In genomic region chr13:95136638-95137037, GRCh38 we compare ENCODE assay signal across 20 cellular contexts.
DNase-seq lines count a peak whose midpoint lies in the region; ATAC-seq and TF ChIP-seq lines count a peak whose summit lies in the region.
"Had no signal": no experiment of that assay in that cellular context is flagged by ENCODE, and none has a peak within 500 bp of the region (broad histone marks: within the 10 kb centered on the region; RNA-seq: fewer than 3 reads in every experiment).

No MANE protein-coding gene starts in this region.

- TF ChIP-seq CTCF in C4-2B (conservative IDR thresholded peaks at IDR 0.05) (no peak), HEK293 (tag by site-specific recombination; IDR thresholded peaks at IDR 0.05) (no peak), VCaP (conservative IDR thresholded peaks at IDR 0.05) (no peak), foreskin fibroblast (IDR thresholded peaks at IDR 0.05; ENCODE audit: low read depth, low read length) (no peak)

- no peak for DNase-seq in stimulated activated naive CD8-positive, alpha-beta T cell treated with anti-CD3 and anti-CD28 coated beads, Interleukin-15, Interleukin-2, amounts not matched to agents 100 U/mL and 50 U/mL, for 24 hours
- DNase-seq in NK-92 treated with Interleukin-12 subunit alpha and Interleukin-12 subunit beta, amount 100 ng/mL, for 24 hours (lab: John Stamatoyannopoulos, UW): no peak
- DNase-seq in cerebellar cortex (ENCODE audit: low spot score) (no peak), foreskin fibroblast (no peak)
- DNase-seq: activated naive CD4-positive, alpha-beta T cell treated with anti-CD3 and anti-CD28 coated beads, Interleukin-2, amount 10 ng/mL, durations not matched to agents 7 days and 5 days; activated T-cell treated with anti-CD3 and anti-CD28 coated beads, Interleukin-2, amount 50 U/mL, for 48 hours; amniotic stem cell; DND-41; islet precursor cell; NCI-H187; NCI-H526; sigmoid colon; stimulated activated CD4-positive, alpha-beta T cell treated with anti-CD3 and anti-CD28 coated beads, Interleukin-15, amount 100 ng/mL, for 24 hours had no signal

- CTCF ChIA-PET in HEK293 (lab: Yijun Ruan, JAX): no interaction called here

- H3K9me3 ChIP-seq in HEK293 (ENCODE audit: control insufficient read depth, insufficient read depth, low read depth, low read length) (no peaks in the 10 kb centered on the region), mesodermal cell (ENCODE audit: control insufficient read depth, low read length) (no peaks in the 10 kb centered on the region)
- H3K9me3 ChIP-seq: sigmoid colon had no signal

- H3K4me3 ChIP-seq in HEK293 (ENCODE audit: low read depth, low read length) (no peak overlapping the region), mesodermal cell (ENCODE audit: extremely low read depth, insufficient read depth, low read length, poor library complexity, severe bottlenecking) (no peak overlapping the region), foreskin fibroblast (ENCODE audit: low read depth in 1 of 2, low read length in 2 of 2) (no peak overlapping the region)
- H3K4me3 ChIP-seq: coronary artery, sigmoid colon had no signal

- ATAC-seq in stimulated activated naive CD8-positive, alpha-beta T cell treated with anti-CD3 and anti-CD28 coated beads, Interleukin-15, Interleukin-2, amounts not matched to agents 100 U/mL and 50 U/mL, for 24 hours: no peak

- H3K4me1 ChIP-seq in HEK293 (ENCODE audit: control insufficient read depth, insufficient read depth, low read length): no peaks in the 10 kb centered on the region
- no peaks in the 10 kb centered on the region for H3K4me1 ChIP-seq in mesodermal cell (ENCODE audit: control insufficient read depth, insufficient read depth, low read length, poor library complexity, severe bottlenecking)
- H3K4me1 ChIP-seq: sigmoid colon had no signal

- peaks cover 0 to 3% of the 10 kb centered on the region in 2 experiments; a peak in 1 of 3 replicates for H3K36me3 ChIP-seq in HEK293 (ENCODE audit: control insufficient read depth in 2 of 2, insufficient read depth in 1 of 2, low read length in 2 of 2)
- H3K36me3 ChIP-seq in mesodermal cell (ENCODE audit: control insufficient read depth, insufficient read depth, low read length): peaks cover 6% of the 10 kb centered on the region

- POLR2A ChIA-PET in HEK293 (lab: Yijun Ruan, JAX): no interaction called here

- peak overlapping the region; percentile 14 for H3K27ac ChIP-seq in C4-2B
- H3K27ac ChIP-seq in HEK293 (ENCODE audit: extremely low read depth, low read depth, low read length): no peak overlapping the region
- H3K27ac ChIP-seq in VCaP: peak overlapping the region; percentile 86
- peak overlapping the region; percentile 23 for H3K27ac ChIP-seq in mesodermal cell (ENCODE audit: low read depth, low read length, severe bottlenecking)
- H3K27ac ChIP-seq: coronary artery, HL-60, RWPE1, sigmoid colon had no signal

- WGBS in mesodermal cell (ENCODE audit: insufficient coverage in 2 of 2), 2 experiments: 93 to 94% methylated on average over 7 to 8 of the region's 9 CpGs

TF ChIP-seq in HEK293, 187 proteins besides CTCF, POLR2A, EP300 and RAD21:
- no peak for TF ChIP-seq ZNF202 (tag by site-specific recombination; IDR thresholded peaks at IDR 0.05; ENCODE audit: borderline replicate concordance)
- 0 out of 2 replicates have a peak, but pooled peaks have one; percentile 38 for TF ChIP-seq SCRT2 (tag by site-specific recombination; IDR thresholded peaks at IDR 0.05)
